ENCODE assay signal across 8 cellular contexts in genomic region chr6:137705166-137706064, GRCh38.
DNase-seq lines count a peak whose midpoint lies in the region; ATAC-seq, FAIRE-seq and TF ChIP-seq lines count a peak whose summit lies in the region.

No MANE protein-coding gene starts in this region.

- ATAC-seq in GM18907 (IDR thresholded peaks at IDR 0.05; ENCODE audit: unreplicated experiment), result peak; percentile 44
- ATAC-seq in left lobe of liver, result peak; percentile 71

- no peak overlapping the region for H3K4me3 ChIP-seq in AG04449 (ENCODE audit: low read depth, low read length)
- no peak overlapping the region for H3K4me3 ChIP-seq in bronchial epithelial cell (ENCODE audit: low read depth, low read length)

- H3K36me3 ChIP-seq in bronchial epithelial cell (ENCODE audit: control insufficient read depth, insufficient read depth, low read length), result no peaks in the 10 kb centered on the region

- CTCF ChIA-PET in AG04449 (lab: Yijun Ruan, JAX), result interaction anchor here (0.7 to 4.0 kb wide), 41 partner anchors 9 to 610 kb away, joined by 3 to 248 read pairs (median 6); partner anchors contain the start of gene TNFAIP3

- no peak for FAIRE-seq in bronchial epithelial cell (lab: Jason Lieb, UNC)

- peak; percentile 88 for TF ChIP-seq CTCF in AG04449 (IDR thresholded peaks at IDR 0.05; ENCODE audit: insufficient read depth, low read length, missing control alignments)
- peak; percentile 68 for TF ChIP-seq CTCF in bronchial epithelial cell (IDR thresholded peaks at IDR 0.05; ENCODE audit: insufficient read depth, low read length, severe bottlenecking)

- DNase-seq in AG04449 (ENCODE audit: low read depth, low spot score) (no peak), NCI-H128 (lab: John Stamatoyannopoulos, UW; ENCODE audit: unreplicated experiment) (peak; percentile 11), bronchial epithelial cell (ENCODE audit: low read depth) (peak; percentile 40), left lobe of liver (ENCODE audit: low spot score) (no peak), NCI-H2227 treated with DMSO at 0.1 percent for 48 hours (lab: John Stamatoyannopoulos, UW) (no peak)
- DNase-seq in activated CD4-positive, CD25-positive, alpha-beta regulatory T cell (lab: John Stamatoyannopoulos, UW), result peak; percentile 34 to 59 (median 41)
- DNase-seq in stimulated activated CD4-positive, alpha-beta T cell treated with anti-CD3 and anti-CD28 coated beads, TNF-alpha, amount 100 ng/mL, for 48 hours (ENCODE audit: low read depth in 3 of 3), result peak; percentile 48 to 66 (median 52)

- no peaks in the 10 kb centered on the region for H3K27me3 ChIP-seq in bronchial epithelial cell (ENCODE audit: control insufficient read depth, insufficient read depth, low read length)

- POLR2A ChIA-PET in AG04449 (lab: Yijun Ruan, JAX), result no interaction called here

Comparison
In these comparisons a context has a peak if more than half of its experiments do, and no peak if none do; other contexts are left out.
1. DNase-seq: peak in NCI-H128 (single experiment), activated CD4-positive, CD25-positive, alpha-beta regulatory T cell (4 of 4), bronchial epithelial cell (single experiment) and stimulated activated CD4-positive, alpha-beta T cell treated with anti-CD3 and anti-CD28 coated beads, TNF-alpha, amount 100 ng/mL, for 48 hours (3 of 3); none in AG04449 (single experiment), left lobe of liver (single experiment) and NCI-H2227 treated with DMSO at 0.1 percent for 48 hours (single experiment).